27 cellular contexts compared by ENCODE assay signal in genomic region chr15:41486286-41486685, GRCh38. TPM values are rescaled to one million over a fixed set of nuclear protein-coding genes. Genes with fewer than 3 reads are reported as not detected.
"Had no signal": no experiment of that assay in that cellular context is flagged by ENCODE, and none has a peak within 500 bp of the region (broad histone marks: within the 10 kb centered on the region; RNA-seq: fewer than 3 reads in every experiment).

No MANE protein-coding gene starts in this region.

- H3K9me3 ChIP-seq: left lung, lower lobe of right lung, neutrophil, ovary, prostate gland, suprapubic skin, thoracic aorta, tibial artery, uterus had no signal

- H3K4me1 ChIP-seq: left lung, lower lobe of right lung, prostate gland, suprapubic skin, uterus had no signal

- H3K27ac Mint-ChIP-seq: naive thymus-derived CD8-positive, alpha-beta T cell; nephron; stimulated activated naive CD8-positive, alpha-beta T cell treated with anti-CD3 and anti-CD28 coated beads, Interleukin-15, Interleukin-2, amounts not matched to agents 100 ng/mL and 50 ng/mL, for 24 hours had no signal

- H3K27me3 ChIP-seq: ovary had no signal

- H3K4me3 ChIP-seq: left lung, lower lobe of right lung, ovary, prostate gland, skin epidermis, suprapubic skin, thoracic aorta, tibial artery, uterus had no signal

- DNase-seq: hippocampal formation; left colon; left lung; lower lobe of right lung; mammary epithelial cell; mesenchymal stem cell; occipital lobe; ovary; retina; right cardiac atrium; stimulated activated CD4-positive, alpha-beta T cell treated with anti-CD3 and anti-CD28 coated beads, Interleukin-4, amount 100 ng/mL, for 24 hours; stimulated activated naive CD4-positive, alpha-beta T cell; tibial artery; trophoblast cell; uterus had no signal

- FAIRE-seq: keratinocyte had no signal

- ATAC-seq: left lung; naive thymus-derived CD8-positive, alpha-beta T cell; sciatic nerve; stimulated activated effector memory CD8-positive, alpha-beta T cell treated with anti-CD3 and anti-CD28 coated beads, Interleukin-12 subunit alpha, Interleukin-12 subunit beta, amount 100 ng/mL, for 72 hours had no signal

- H3K27ac ChIP-seq: left lung, lower lobe of right lung, neutrophil, ovary, prostate gland, skin epidermis, suprapubic skin, thoracic aorta, tibial artery, uterus had no signal

- H3K4me3 Mint-ChIP-seq: nephron; neural crest cell; stimulated activated effector memory CD8-positive, alpha-beta T cell treated with anti-CD3 and anti-CD28 coated beads, Interleukin-12 subunit alpha, Interleukin-12 subunit beta, amount 100 ng/mL, for 72 hours; stimulated activated naive CD8-positive, alpha-beta T cell treated with anti-CD3 and anti-CD28 coated beads, Interleukin-15, Interleukin-2, amounts not matched to agents 100 ng/mL and 50 ng/mL, for 24 hours had no signal

- H3K36me3 ChIP-seq: ovary, prostate gland, uterus had no signal

- H3K9me3 Mint-ChIP-seq: naive thymus-derived CD8-positive, alpha-beta T cell; nephron; neural crest cell; stimulated activated effector memory CD8-positive, alpha-beta T cell treated with anti-CD3 and anti-CD28 coated beads, Interleukin-12 subunit alpha, Interleukin-12 subunit beta, amount 100 ng/mL, for 72 hours had no signal

RNA-seq across cellular contexts. Expression of gene ITPKA, which starts 7.4 kb away (rescaled TPM):
- total RNA-seq: naive thymus-derived CD8-positive, alpha-beta T cell; sciatic nerve had no signal
- polyA plus RNA-seq: naive thymus-derived CD8-positive, alpha-beta T cell had no signal

RNA-seq across cellular contexts. Expression of gene LTK, which starts 27.3 kb away (rescaled TPM):
- total RNA-seq: mammary epithelial cell, occipital lobe had no signal
- polyA plus RNA-seq: keratinocyte; mammary epithelial cell; naive thymus-derived CD8-positive, alpha-beta T cell had no signal
